ENCODE assay signal across 8 cellular contexts in genomic region chr12:94459773-94460593, GRCh38. TPM values are rescaled to one million over a fixed set of nuclear protein-coding genes. Genes with fewer than 3 reads are reported as not detected.
DNase-seq lines count a peak whose midpoint lies in the region; ATAC-seq and TF ChIP-seq lines count a peak whose summit lies in the region.

CEP83 (minus strand) TSS chr12:94459867; CDS start chr12:94412490, 47,377 bp downstream.

- H3K4me3 ChIP-seq in PC-3 (ENCODE audit: low read length) = peak within 1 kb of the TSS; percentile 85
- peak within 1 kb of the TSS; percentile 90 for H3K4me3 ChIP-seq in mucosa of stomach (ENCODE audit: low read length)

- TF ChIP-seq RAD21 in Ishikawa (IDR thresholded peaks at IDR 0.05; ENCODE audit: low read depth) = no peak

- H3K9me3 ChIP-seq in PC-3 (ENCODE audit: low read length) (no peaks in the 10 kb centered on the region), mucosa of stomach (ENCODE audit: control insufficient read depth, low read length) (no peaks in the 10 kb centered on the region)

- no peaks in the 10 kb centered on the region for H3F3A ChIP-seq in PC-3 (ENCODE audit: low read length, unreplicated experiment)

- H4K20me1 ChIP-seq in PC-3 (ENCODE audit: low read length) = no peaks in the 10 kb centered on the region

- H2AFZ ChIP-seq in PC-3 (ENCODE audit: low read length) = peak within 1 kb of the TSS; percentile 92

- peak; percentile 85 for DNase-seq in DMS114 treated with DMSO at 0.1 percent for 48 hours (lab: John Stamatoyannopoulos, UW; ENCODE audit: unreplicated experiment)
- DNase-seq in PC-3 = peak; percentile 94
- DNase-seq in activated T-cell treated with anti-CD3 and anti-CD28 coated beads, Interleukin-2, amount 50 U/mL, for 1 hour = peak; percentile 97
- DNase-seq in erythroblast (lab: John Stamatoyannopoulos, UW) = peak; percentile 95 to 97
- peak; percentile 92 to 95 for DNase-seq in stimulated activated CD8-positive, alpha-beta memory T cell treated with anti-CD3 and anti-CD28 coated beads, Interleukin-7, amount 100 ng/mL, for 1 hour (ENCODE audit: low read depth in 2 of 2)

- H3K4me2 ChIP-seq in PC-3 (ENCODE audit: low read length) = peak within 1 kb of the TSS; percentile 87

- peak within 1 kb of the TSS; percentile 61 for H3K27ac ChIP-seq in PC-3 (ENCODE audit: low read length)

- CTCF ChIA-PET in PC-3 (lab: Charles Lee) = interaction anchor here (0.6 kb wide), 1 partner anchor 356 kb away, joined by 3 read pairs; no protein-coding TSS in a partner anchor

- POLR2A ChIA-PET in PC-3 (lab: Charles Lee; ENCODE audit: unreplicated experiment) = no interaction called here

- TF ChIP-seq CTCF in PC-3 (conservative IDR thresholded peaks at IDR 0.05; ENCODE audit: low read depth, low read length) = no peak

- BruUV-seq in PC-3 (replicated peaks; lab: Mats Ljungman, UMichigan) = TSS peak; percentile 73

- no peaks in the 10 kb centered on the region for H3K9me2 ChIP-seq in PC-3 (replicated peaks; ENCODE audit: low read length)

- H3K27me3 ChIP-seq in PC-3 (ENCODE audit: low read length) (no peaks in the 10 kb centered on the region), mucosa of stomach (ENCODE audit: control insufficient read depth, insufficient read depth, low read length) (no peaks in the 10 kb centered on the region)

- TF ChIP-seq EP300 in Ishikawa (IDR thresholded peaks at IDR 0.05; ENCODE audit: borderline replicate concordance) = no peak

- H3K36me3 ChIP-seq in PC-3 (ENCODE audit: low read depth, low read length) (peaks cover 2% of the 10 kb centered on the region; the same call in 1 of the 2 replicates), mucosa of stomach (ENCODE audit: control insufficient read depth, insufficient read depth, low read length) (no peaks in the 10 kb centered on the region)

- H3K4me1 ChIP-seq in PC-3 (ENCODE audit: insufficient read depth, low read length) = peaks cover 4% of the 10 kb centered on the region; the same call in 1 of the 2 replicates
- peaks cover 4% of the 10 kb centered on the region for H3K4me1 ChIP-seq in mucosa of stomach (ENCODE audit: control insufficient read depth, insufficient read depth, low read length)

- peaks cover 45% of the 10 kb centered on the region for H3K79me2 ChIP-seq in PC-3 (ENCODE audit: low read length)

- TF ChIP-seq POLR2A in erythroblast (IDR thresholded peaks at IDR 0.05; ENCODE audit: low read length) = peak; percentile 96

- peak within 1 kb of the TSS; percentile 90 for H3K9ac ChIP-seq in PC-3 (ENCODE audit: low read length)
- peak within 1 kb of the TSS; percentile 86 for H3K9ac ChIP-seq in mucosa of stomach (ENCODE audit: low read length)

- intact Hi-C loops in PC-3 (cut with micrococcal nuclease) = loop anchor here (10.0 kb wide), 1 partner anchor 135 kb away; no protein-coding TSS in a partner anchor

- ATAC-seq in GM21576 (IDR thresholded peaks at IDR 0.05; ENCODE audit: unreplicated experiment) (peak; percentile 97), PC-3 (peak; percentile 98)

TF ChIP-seq in Ishikawa, 13 proteins besides CTCF, POLR2A, EP300 and RAD21:
- TF ChIP-seq TAF1 (IDR thresholded peaks at IDR 0.05; ENCODE audit: low read depth) (0 out of 2 replicates have a peak, but pooled peaks have one; percentile 75), TEAD4 (IDR thresholded peaks at IDR 0.05) (no peak), NFIC (IDR thresholded peaks at IDR 0.05) (no peak), EGR1 (IDR thresholded peaks at IDR 0.05) (peak; percentile 29; the same call in 1 of the 2 replicates), MAX (IDR thresholded peaks at IDR 0.05) (peak; percentile 87), CREB1 (IDR thresholded peaks at IDR 0.05; ENCODE audit: low read depth) (peak; percentile 71), TCF12 (IDR thresholded peaks at IDR 0.05; ENCODE audit: low read depth) (peak; percentile 34; the same call in 1 of the 2 replicates), USF1 (IDR thresholded peaks at IDR 0.05) (peak; percentile 68)

RNA-seq across cellular contexts. Expression of gene CEP83, which starts in this region (rescaled TPM):
- total RNA-seq in PC-3 (2014; rRNA removed) = 11.8 and 20.4 TPM in 2 replicates

Comparison
In these comparisons a context has a peak if more than half of its experiments do, and no peak if none do; other contexts are left out.
1. Peak in every context shown above with its lines: DNase-seq, ATAC-seq, H3K4me3 ChIP-seq and H3K27ac ChIP-seq.